ENCODE assay signal across 8 cellular contexts in the genomic region with DNA sequence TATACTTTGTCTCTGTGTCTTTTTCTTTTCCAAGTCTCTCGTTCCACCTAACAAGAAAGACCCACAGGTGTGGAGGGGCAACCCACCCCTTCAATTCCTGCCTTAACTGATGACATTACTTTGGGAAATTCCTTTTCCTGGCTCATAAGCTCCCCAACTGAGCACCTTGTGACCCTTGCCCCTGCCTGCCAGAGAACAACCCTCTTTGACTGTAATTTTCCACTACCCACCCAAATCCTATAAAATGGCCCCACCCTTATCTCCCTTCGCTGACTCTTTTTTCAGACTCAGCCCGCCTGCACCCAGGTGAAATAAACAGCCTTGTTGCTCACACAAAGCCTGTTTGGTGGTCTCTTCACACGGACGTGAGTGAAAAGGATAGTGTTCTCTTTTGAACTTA. TPM values are rescaled to one million over a fixed set of nuclear protein-coding genes. Genes with fewer than 3 reads are reported as not detected.
"Had no signal": no experiment of that assay in that cellular context is flagged by ENCODE, and none has a peak within 500 bp of the region (broad histone marks: within the 10 kb centered on the region; RNA-seq: fewer than 3 reads in every experiment).

No MANE protein-coding gene starts in this region.

RNA-seq across cellular contexts. Expression of a gene that starts 15.2 kb away (rescaled TPM):
- total RNA-seq: LHCN-M2, OCI-LY7, Right ventricle myocardium superior, RPMI7951, SJSA1 had no signal

RNA-seq across cellular contexts. Expression of a gene that starts 55.2 kb away (rescaled TPM):
- total RNA-seq: LHCN-M2, M059J, OCI-LY7, PC-9, RPMI7951, SJSA1 had no signal
- polyA plus RNA-seq: SK-N-SH had no signal
